ENCODE assay signal across 21 cellular contexts in genomic region chr1:60977661-60978060, GRCh38.
"Had no signal": no experiment of that assay in that cellular context is flagged by ENCODE, and none has a peak within 500 bp of the region (broad histone marks: within the 10 kb centered on the region; RNA-seq: fewer than 3 reads in every experiment).

No MANE protein-coding gene starts in this region.

- DNase-seq: KBM-7, MG63, NCI-H1092, NCI-H1105 treated with DMSO at 0.1 percent for 48 hours, NCI-H1417 treated with DMSO at 0.1 percent for 48 hours, NCI-H146, NCI-H1694 treated with DMSO at 0.1 percent for 48 hours, NCI-H1930, NCI-H2081, NCI-H2107, NCI-H2171, NCI-H226, NCI-H446, NCI-H510A, NCI-H524 treated with DMSO at 0.1 percent for 48 hours, NCI-H69, NCI-H774, SHP77, SK-N-SH, SW 1271 had no signal

- H3K4me3 ChIP-seq: MG63 had no signal

- H3K36me3 ChIP-seq: MG63 had no signal

- H3K9me3 ChIP-seq: MG63, SK-N-SH had no signal

- H3K27me3 ChIP-seq: MG63 had no signal

- H3K27ac ChIP-seq: RWPE1 had no signal
